Comparison of ENCODE assay signal across 11 cellular contexts in the genomic region with DNA sequence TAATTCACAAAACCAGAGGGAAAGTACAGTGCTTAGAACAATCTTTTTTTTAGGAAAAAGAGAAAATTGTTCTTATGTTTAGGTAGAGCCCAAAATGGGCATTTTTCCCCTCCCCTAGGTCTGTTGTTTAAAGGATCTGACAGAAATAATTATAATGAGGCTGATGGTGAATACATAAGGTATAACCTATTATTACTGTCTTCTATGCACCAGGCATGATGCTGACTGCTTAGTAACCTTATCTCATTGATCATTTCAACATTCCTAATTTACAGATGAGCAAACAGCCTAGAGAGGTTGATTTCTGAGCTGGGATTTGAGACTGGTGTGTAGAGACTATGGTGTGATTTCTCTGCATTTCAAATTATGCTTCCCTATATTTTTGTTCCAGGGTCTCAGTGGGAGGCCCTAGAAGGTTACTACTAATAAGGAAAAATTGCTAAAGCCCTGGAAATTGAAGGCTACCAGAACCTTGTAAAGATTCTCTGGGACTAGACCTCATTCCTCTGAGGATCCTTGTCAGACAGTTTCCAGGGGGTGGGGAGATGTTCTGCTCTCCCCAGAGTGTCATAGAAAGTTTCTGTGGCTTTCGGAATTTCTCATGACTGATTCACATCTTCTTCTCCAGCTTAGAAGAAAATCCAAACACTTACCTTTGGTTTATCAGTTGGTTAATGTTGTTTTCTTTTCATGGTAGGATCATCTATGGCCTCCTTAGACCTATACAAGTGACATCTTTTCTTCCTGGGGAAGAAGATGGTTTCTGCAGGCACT. TPM values are rescaled to one million over a fixed set of nuclear protein-coding genes. Genes with fewer than 3 reads are reported as not detected.
"Had no signal": no experiment of that assay in that cellular context is flagged by ENCODE, and none has a peak within 500 bp of the region (broad histone marks: within the 10 kb centered on the region; RNA-seq: fewer than 3 reads in every experiment).

No MANE protein-coding gene starts in this region.

- H3K36me3 ChIP-seq: lower lobe of right lung, tibial nerve had no signal

- H3K4me3 ChIP-seq: lower lobe of right lung, tibial nerve had no signal

- H3K9me3 ChIP-seq: lower lobe of right lung had no signal

- ATAC-seq: effector memory CD8-positive, alpha-beta T cell; left cardiac atrium; lower lobe of right lung; naive thymus-derived CD4-positive, alpha-beta T cell; right cardiac atrium; stimulated activated effector memory CD8-positive, alpha-beta T cell treated with anti-CD3 and anti-CD28 coated beads, Interleukin-12 subunit alpha, Interleukin-12 subunit beta, amount 100 ng/mL, for 72 hours had no signal

- H3K27ac ChIP-seq: epithelial cell of prostate, lower lobe of right lung, tibial nerve had no signal

- H3K27me3 ChIP-seq: tibial nerve had no signal

- DNase-seq: activated CD4-positive, alpha-beta T cell treated with anti-CD3 and anti-CD28 coated beads, Interleukin-2, amount 50 U/mL, for 1 hour; activated CD4-positive, CD25-positive, alpha-beta regulatory T cell; activated T-cell treated with anti-CD3 and anti-CD28 coated beads, Interleukin-2, amount 50 U/mL, for 1 hour; effector memory CD8-positive, alpha-beta T cell; left cardiac atrium; lower lobe of right lung; naive thymus-derived CD4-positive, alpha-beta T cell; right cardiac atrium had no signal

RNA-seq across cellular contexts. Expression of a gene that starts 44.9 kb away (rescaled TPM):
- polyA plus RNA-seq: naive thymus-derived CD4-positive, alpha-beta T cell had no signal
